11 cellular contexts compared by ENCODE assay signal in the genomic region with DNA sequence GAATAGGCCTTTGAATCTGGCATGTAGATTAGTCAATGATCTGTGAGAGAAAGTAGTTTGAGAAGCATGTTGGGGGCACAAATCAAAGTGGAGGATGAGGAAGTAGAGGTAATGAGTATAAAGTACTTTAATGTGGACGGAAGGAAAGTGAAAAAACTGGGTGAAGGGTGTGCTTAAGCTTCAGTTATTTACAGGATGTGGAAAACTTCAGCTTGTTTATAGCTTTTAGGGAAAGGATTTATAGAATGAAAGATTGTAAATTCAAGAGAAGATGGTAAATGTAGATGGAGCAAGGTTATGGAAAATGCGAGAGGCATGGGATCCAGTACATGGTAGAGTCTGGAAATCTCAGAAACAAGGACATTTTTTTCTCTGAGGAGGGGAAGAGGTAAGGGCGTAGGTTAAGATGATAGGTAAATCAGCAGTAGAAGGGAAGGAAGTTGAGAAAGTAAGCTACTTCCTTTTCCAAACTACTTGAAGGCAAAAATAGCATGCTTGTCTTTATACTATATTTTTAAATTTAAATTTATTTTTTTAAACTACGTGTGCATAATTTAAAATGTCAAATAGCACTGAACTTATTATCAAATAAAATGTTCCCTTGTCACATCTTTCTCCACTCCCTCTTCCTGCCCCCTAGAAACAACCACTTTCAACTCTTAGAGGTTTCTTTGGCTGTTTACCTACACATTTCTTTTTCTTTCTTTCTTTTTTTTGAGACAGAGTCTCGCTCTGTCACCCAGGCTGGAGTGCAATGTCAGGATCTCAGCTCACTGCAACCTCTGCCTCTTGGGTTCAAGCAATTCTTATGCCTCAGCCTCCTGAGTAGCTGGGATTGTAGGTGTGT. TPM values are rescaled to one million over a fixed set of nuclear protein-coding genes. Genes with fewer than 3 reads are reported as not detected.
DNase-seq lines count a peak whose midpoint lies in the region; ATAC-seq and TF ChIP-seq lines count a peak whose summit lies in the region.
"Had no signal": no experiment of that assay in that cellular context is flagged by ENCODE, and none has a peak within 500 bp of the region (broad histone marks: within the 10 kb centered on the region; RNA-seq: fewer than 3 reads in every experiment).

No MANE protein-coding gene starts in this region.

- peak overlapping the region; percentile 71 to 95 (median 84) for H3K4me2 ChIP-seq in BLaER1 treated with 17β-estradiol and CSF1 and Interleukin-3, amounts not matched to agents 10 nM and 100 nM
- H3K4me2 ChIP-seq in mammary epithelial cell (ENCODE audit: insufficient read depth, low read depth, low read length), result no peak overlapping the region

- dilution Hi-C loops in mammary epithelial cell (cut with HindIII; ENCODE audit: low sequenced_read_pairs), result no loop called here

- no peak overlapping the region for H2AFZ ChIP-seq in mammary epithelial cell (ENCODE audit: low read depth, low read length)

- peaks cover 7% of the 10 kb centered on the region for H3K36me3 Mint-ChIP-seq in activated CD8-positive, alpha-beta T cell treated with anti-CD3 and anti-CD28 coated beads, Interleukin-2, amount 10 ng/mL, durations not matched to agents 7 days and 5 days (ENCODE audit: low read depth)
- H3K36me3 Mint-ChIP-seq in memory B cell, result peaks cover 5% of the 10 kb centered on the region

- H3K9me3 Mint-ChIP-seq in activated CD8-positive, alpha-beta T cell treated with anti-CD3 and anti-CD28 coated beads, Interleukin-2, amount 10 ng/mL, durations not matched to agents 7 days and 5 days (ENCODE audit: insufficient read depth), result no peaks in the 10 kb centered on the region
- H3K9me3 Mint-ChIP-seq in memory B cell, result peaks cover 2% of the 10 kb centered on the region

- in situ Hi-C loops in mammary epithelial cell (cut with MboI; ENCODE audit: low sequenced_read_pairs in 2 of 2), result no loop called here

- POLR2A ChIA-PET in activated CD8-positive, alpha-beta T cell treated with anti-CD3 and anti-CD28 coated beads, Interleukin-2, amount 10 ng/mL, durations not matched to agents 7 days and 5 days (lab: Charles Lee), result interaction anchor here (1.2 to 1.8 kb wide), 3 partner anchors 7 to 27 kb away, joined by 5 to 9 read pairs (median 7); partner anchors contain the start of gene FAM117B

- no peaks in the 10 kb centered on the region for H3K27me3 Mint-ChIP-seq in activated CD8-positive, alpha-beta T cell treated with anti-CD3 and anti-CD28 coated beads, Interleukin-2, amount 10 ng/mL, durations not matched to agents 7 days and 5 days (ENCODE audit: low read depth)
- H3K27me3 Mint-ChIP-seq in memory B cell, result no peaks in the 10 kb centered on the region

- H3K27ac ChIP-seq in BLaER1 treated with 17β-estradiol and CSF1 and Interleukin-3, amounts not matched to agents 10 nM and 100 nM, result peak overlapping the region in 9 of 11 experiments; percentile 47 to 68 (median 58); a peak in 19 of 22 replicates
- H3K27ac ChIP-seq in mammary epithelial cell (ENCODE audit: insufficient read depth, low read depth, low read length), result no peak overlapping the region
- H3K27ac ChIP-seq: C4-2B had no signal

- peak; percentile 50 for ATAC-seq in HG03066 (IDR thresholded peaks at IDR 0.05; ENCODE audit: low read depth, unreplicated experiment)
- ATAC-seq in activated CD8-positive, alpha-beta T cell treated with anti-CD3 and anti-CD28 coated beads, Interleukin-2, amount 10 ng/mL, durations not matched to agents 7 days and 5 days, result peak; percentile 56
- peak; percentile 75 for ATAC-seq in memory B cell (ENCODE audit: low read depth)
- no peak for ATAC-seq in GM21390 (IDR thresholded peaks at IDR 0.05; ENCODE audit: unreplicated experiment)
- no peak for ATAC-seq in GM21381 (IDR thresholded peaks at IDR 0.05; ENCODE audit: unreplicated experiment)

- H3K79me2 ChIP-seq in mammary epithelial cell (ENCODE audit: insufficient read depth, low read length), result peaks cover under 1% of the 10 kb centered on the region

- H3K4me3 ChIP-seq in BLaER1 treated with 17β-estradiol and CSF1 and Interleukin-3, amounts not matched to agents 10 nM and 100 nM, result peak overlapping the region in 5 of 10 experiments; percentile 13 to 48 (median 38); a peak in 7 of 20 replicates
- no peak overlapping the region for H3K4me3 ChIP-seq in mammary epithelial cell (replicated peaks in 1 of 3; ENCODE audit: insufficient read depth in 1 of 3, low read depth in 2 of 3, low read length in 3 of 3)

- peak overlapping the region; percentile 95 for H3K27ac Mint-ChIP-seq in activated CD8-positive, alpha-beta T cell treated with anti-CD3 and anti-CD28 coated beads, Interleukin-2, amount 10 ng/mL, durations not matched to agents 7 days and 5 days
- no peak overlapping the region for H3K27ac Mint-ChIP-seq in memory B cell

- peaks cover 0 to 11% (median 0%) of the 10 kb centered on the region in 11 experiments; a peak in 4 of 22 replicates for H3K36me3 ChIP-seq in BLaER1 treated with 17β-estradiol and CSF1 and Interleukin-3, amounts not matched to agents 10 nM and 100 nM
- no peaks in the 10 kb centered on the region for H3K36me3 ChIP-seq in mammary epithelial cell (ENCODE audit: insufficient read depth, low read length)

- no peaks in the 10 kb centered on the region for H4K20me1 ChIP-seq in BLaER1 treated with 17β-estradiol and CSF1 and Interleukin-3, amounts not matched to agents 10 nM and 100 nM
- H4K20me1 ChIP-seq in mammary epithelial cell (ENCODE audit: insufficient read depth, low read length), result no peaks in the 10 kb centered on the region

- peak; percentile 51 for DNase-seq in activated CD8-positive, alpha-beta T cell treated with anti-CD3 and anti-CD28 coated beads, Interleukin-2, amount 10 ng/mL, durations not matched to agents 7 days and 5 days
- DNase-seq in memory B cell (ENCODE audit: low spot score in 2 of 2), result no peak
- no peak for DNase-seq in mammary epithelial cell
- no peak for DNase-seq in posterior vena cava (ENCODE audit: low spot score)
- DNase-seq: anterior cingulate cortex, right cardiac atrium had no signal

- H3K4me1 ChIP-seq in BLaER1 treated with 17β-estradiol and CSF1 and Interleukin-3, amounts not matched to agents 10 nM and 100 nM, result peaks cover 18 to 27% (median 22%) of the 10 kb centered on the region in 10 experiments
- H3K4me1 ChIP-seq in mammary epithelial cell (ENCODE audit: insufficient read depth, low read length), result no peaks in the 10 kb centered on the region

- intact Hi-C loops in mammary epithelial cell (cut with micrococcal nuclease) (no loop called here), posterior vena cava (cut with DNase I) (no loop called here)

- peak overlapping the region in 10 of 11 experiments; percentile 10 to 57 (median 32); a peak in 15 of 22 replicates for H3K9ac ChIP-seq in BLaER1 treated with 17β-estradiol and CSF1 and Interleukin-3, amounts not matched to agents 10 nM and 100 nM
- no peak overlapping the region for H3K9ac ChIP-seq in mammary epithelial cell (ENCODE audit: insufficient read depth, low read length)

- no TSS peak for BruUV-seq in mammary epithelial cell (replicated peaks; lab: Mats Ljungman, UMichigan)

- peak overlapping the region; percentile 73 for H3K4me3 Mint-ChIP-seq in activated CD8-positive, alpha-beta T cell treated with anti-CD3 and anti-CD28 coated beads, Interleukin-2, amount 10 ng/mL, durations not matched to agents 7 days and 5 days
- peak overlapping the region; percentile 59 for H3K4me3 Mint-ChIP-seq in memory B cell

- WGBS in mammary epithelial cell (ENCODE audit: low coverage, missing lambda C conversion rate), result 99% methylated on average over 5 of the region's 5 CpGs

- no peaks in the 10 kb centered on the region for H3K27me3 ChIP-seq in BLaER1 treated with 17β-estradiol and CSF1 and Interleukin-3, amounts not matched to agents 10 nM and 100 nM
- no peaks in the 10 kb centered on the region for H3K27me3 ChIP-seq in mammary epithelial cell (ENCODE audit: insufficient read depth, low read length)

- CTCF ChIA-PET in activated CD8-positive, alpha-beta T cell treated with anti-CD3 and anti-CD28 coated beads, Interleukin-2, amount 10 ng/mL, durations not matched to agents 7 days and 5 days (lab: Charles Lee), result interaction anchor here (0.9 to 1.3 kb wide), 4 partner anchors 13 to 227 kb away, joined by 3 to 4 read pairs (median 4); no protein-coding TSS in a partner anchor
- CTCF ChIA-PET in mammary epithelial cell (lab: Charles Lee; ENCODE audit: low non-redundant PET), result no interaction called here

- peaks cover 58% of the 10 kb centered on the region for H3K4me1 Mint-ChIP-seq in activated CD8-positive, alpha-beta T cell treated with anti-CD3 and anti-CD28 coated beads, Interleukin-2, amount 10 ng/mL, durations not matched to agents 7 days and 5 days (ENCODE audit: low read depth)
- H3K4me1 Mint-ChIP-seq in memory B cell, result peaks cover 39% of the 10 kb centered on the region

- TF ChIP-seq CTCF in mammary epithelial cell (conservative IDR thresholded peaks at IDR 0.05 in 1 of 2, IDR thresholded peaks at IDR 0.05 in 1 of 2; ENCODE audit: extremely low read depth in 1 of 2, insufficient read depth in 1 of 2, low read depth in 1 of 2, low read length in 2 of 2), result no peak

- H3K9me3 ChIP-seq in BLaER1 treated with 17β-estradiol and CSF1 and Interleukin-3, amounts not matched to agents 10 nM and 100 nM (replicated peaks in 1 of 11), result peaks cover 0 to 12% (median 4%) of the 10 kb centered on the region in 11 experiments; a peak in 5 of 22 replicates
- H3K9me3 ChIP-seq in mammary epithelial cell (replicated peaks; ENCODE audit: insufficient read depth, low read length), result no peaks in the 10 kb centered on the region

RNA-seq across cellular contexts. Expression of gene FAM117B, which starts 8.5 kb away (rescaled TPM):
- 10 to 100 TPM; 17.1 to 18.8 TPM for total RNA-seq in activated CD8-positive, alpha-beta T cell treated with anti-CD3 and anti-CD28 coated beads, Interleukin-2, amount 10 ng/mL, durations not matched to agents 7 days and 5 days
- total RNA-seq in mammary epithelial cell (1 to 10 TPM; 2.8 to 3.4 TPM), posterior vena cava (1 to 10 TPM; 3.3 to 3.6 TPM)
- 0.95 TPM for polyA plus RNA-seq in mammary epithelial cell
- polyA minus RNA-seq in mammary epithelial cell, result 4.5 TPM

Comparison
In these comparisons a context has a peak if more than half of its experiments do, and no peak if none do; other contexts are left out.
1. ATAC-seq: peak in HG03066 (single experiment), activated CD8-positive, alpha-beta T cell treated with anti-CD3 and anti-CD28 coated beads, Interleukin-2, amount 10 ng/mL, durations not matched to agents 7 days and 5 days (single experiment) and memory B cell (single experiment); none in GM21390 (single experiment) and GM21381 (single experiment).